In the genomic region with DNA sequence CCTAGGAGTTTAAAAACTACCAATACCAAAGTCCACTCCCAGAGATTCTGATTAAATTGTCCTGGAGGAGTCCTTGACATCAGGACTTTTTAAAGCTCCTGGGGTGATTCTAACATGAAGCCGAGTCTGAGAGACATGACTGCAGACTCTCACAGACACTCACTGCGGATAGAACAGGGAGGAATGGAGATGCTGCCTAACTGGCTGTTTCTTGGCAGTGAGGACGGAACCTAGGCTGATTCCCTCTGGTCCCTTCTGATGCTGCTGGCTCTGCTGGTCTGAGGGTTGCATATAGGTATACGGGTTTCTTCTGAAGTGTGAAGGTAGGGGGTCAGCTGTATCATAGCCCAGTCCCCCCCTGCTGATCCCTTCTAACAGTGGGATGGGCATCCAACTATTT, we compare ENCODE assay signal across 34 cellular contexts. TPM values are rescaled to one million over a fixed set of nuclear protein-coding genes. Genes with fewer than 3 reads are reported as not detected.
DNase-seq lines count a peak whose midpoint lies in the region; ATAC-seq, FAIRE-seq and TF ChIP-seq lines count a peak whose summit lies in the region.
"Had no signal": no experiment of that assay in that cellular context is flagged by ENCODE, and none has a peak within 500 bp of the region (broad histone marks: within the 10 kb centered on the region; RNA-seq: fewer than 3 reads in every experiment).

No MANE protein-coding gene starts in this region.

- TF ChIP-seq RAD21 in HepG2 (CRISPR knock-in tag; IDR thresholded peaks at IDR 0.05) = no peak

- peaks cover 6% of the 10 kb centered on the region for H3K9me3 Mint-ChIP-seq in endodermal cell
- H3K9me3 Mint-ChIP-seq: IgD-negative memory B cell had no signal

- no peaks in the 10 kb centered on the region for H3K36me3 Mint-ChIP-seq in endodermal cell (ENCODE audit: low read depth)
- H3K36me3 Mint-ChIP-seq: CD4-positive, alpha-beta memory T cell had no signal

- no peak overlapping the region for H3K4me3 Mint-ChIP-seq in endodermal cell
- H3K4me3 Mint-ChIP-seq: CD4-positive, alpha-beta memory T cell; IgD-negative memory B cell had no signal

- peak; percentile 62 for ATAC-seq in HepG2
- no peak for ATAC-seq in Right ventricle myocardium superior (ENCODE audit: poor library complexity)
- ATAC-seq: A549, GM12878, HCT116 had no signal

- CTCF ChIA-PET in HepG2 (lab: Yijun Ruan, JAX; ENCODE audit: low intra/inter-chr PET ratio, low total read pairs) = no interaction called here

- H3K27me3 Mint-ChIP-seq in endodermal cell (ENCODE audit: insufficient read depth) = peaks cover 5% of the 10 kb centered on the region

- no peaks in the 10 kb centered on the region for H4K20me1 ChIP-seq in HepG2 (ENCODE audit: insufficient read depth, low read length)

- H3K4me2 ChIP-seq in HepG2 (ENCODE audit: low read depth, low read length) = peak overlapping the region; percentile 4; the same call in 1 of the 2 replicates
- H3K4me2 ChIP-seq: A549, KMS-11, SK-N-SH had no signal

- H3K36me3 ChIP-seq in HUES48 (ENCODE audit: control insufficient read depth, insufficient read depth, low read length) = no peaks in the 10 kb centered on the region
- H3K36me3 ChIP-seq in endodermal cell (ENCODE audit: control insufficient read depth, insufficient read depth, low read length) = no peaks in the 10 kb centered on the region
- no peaks in the 10 kb centered on the region for H3K36me3 ChIP-seq in HepG2 (replicated peaks in 1 of 2; ENCODE audit: control insufficient read depth in 1 of 2, insufficient read depth in 2 of 2, low read length in 2 of 2)
- H3K36me3 ChIP-seq in esophagus muscularis mucosa = no peaks in the 10 kb centered on the region
- no peaks in the 10 kb centered on the region for H3K36me3 ChIP-seq in BE2C
- H3K36me3 ChIP-seq: Peyer's patch had no signal

- peak overlapping the region; percentile 69 for H3K27ac ChIP-seq in HUES48 (ENCODE audit: low read depth, low read length)
- no peak overlapping the region for H3K27ac ChIP-seq in endodermal cell (ENCODE audit: low read depth, low read length)
- H3K27ac ChIP-seq in HepG2 (ENCODE audit: extremely low read length, insufficient read depth, low read length) = no peak overlapping the region
- no peak overlapping the region for H3K27ac ChIP-seq in esophagus muscularis mucosa (replicated peaks in 1 of 4)
- H3K27ac ChIP-seq: A549, KMS-11, Peyer's patch had no signal

- POLR2A ChIA-PET in HepG2 (lab: Yijun Ruan, JAX) = no interaction called here

- H3K9me3 ChIP-seq in HUES48 (ENCODE audit: control insufficient read depth, insufficient read depth, low read length) (no peaks in the 10 kb centered on the region), endodermal cell (ENCODE audit: control insufficient read depth, low read length) (no peaks in the 10 kb centered on the region), HepG2 (ENCODE audit: low read length) (no peaks in the 10 kb centered on the region), esophagus muscularis mucosa (no peaks in the 10 kb centered on the region), BE2C (no peaks in the 10 kb centered on the region)
- H3K9me3 ChIP-seq: A549, Peyer's patch, SK-N-SH had no signal

- H3K27ac Mint-ChIP-seq in endodermal cell = peak overlapping the region; percentile 77
- H3K27ac Mint-ChIP-seq: CD4-positive, alpha-beta memory T cell; IgD-negative memory B cell had no signal

- TF ChIP-seq POLR2A in HepG2 (IDR thresholded peaks at IDR 0.05; ENCODE audit: insufficient read depth in 1 of 2, low read depth in 2 of 2, low read length in 2 of 2) (no peak), esophagus muscularis mucosa (IDR thresholded peaks at IDR 0.05; ENCODE audit: low read depth) (no peak)

- no peaks in the 10 kb centered on the region for H3K79me2 ChIP-seq in HepG2 (ENCODE audit: insufficient read depth, low read length)

- no peak overlapping the region for H2AFZ ChIP-seq in HepG2 (ENCODE audit: low read length)

- peak; percentile 69 for DNase-seq in endodermal cell
- DNase-seq in HepG2 (ENCODE audit: low spot score) = no peak
- no peak for DNase-seq in esophagus muscularis mucosa (ENCODE audit: extremely low spot score)
- DNase-seq in Right ventricle myocardium superior = no peak
- DNase-seq in BE2C = no peak
- DNase-seq in activated CD4-positive, alpha-beta T cell treated with anti-CD3 and anti-CD28 coated beads, Interleukin-2, amount 50 U/mL, for 48 hours = no peak
- DNase-seq: AML-193; C1 segment of cervical spinal cord; CD4-positive, alpha-beta memory T cell; DMS 273 treated with DMSO at 0.1 percent for 48 hours; DMS79; EL; GDM1; GOT3; MM.1S; NCI-H1048; NCI-H1417 treated with DMSO at 0.1 percent for 48 hours; NCI-H187; NCI-H2081 treated with DMSO at 0.1 percent for 48 hours; NCI-H2171; NCI-H226; NCI-H510A; NCI-H69; Peyer's patch; SK-N-SH; SW 1271 had no signal

- H3K27me3 ChIP-seq in HUES48 (ENCODE audit: control insufficient read depth, insufficient read depth, low read length) = no peaks in the 10 kb centered on the region
- no peaks in the 10 kb centered on the region for H3K27me3 ChIP-seq in endodermal cell (ENCODE audit: control insufficient read depth, insufficient read depth, low read length, poor library complexity, severe bottlenecking)
- no peaks in the 10 kb centered on the region; a peak in 1 of 5 replicates for H3K27me3 ChIP-seq in HepG2 (ENCODE audit: control insufficient read depth in 1 of 2, insufficient read depth in 2 of 2, low read length in 2 of 2)
- peaks cover 0 to 32% (median 0%) of the 10 kb centered on the region in 4 donors for H3K27me3 ChIP-seq in esophagus muscularis mucosa
- H3K27me3 ChIP-seq in BE2C = peaks cover 36% of the 10 kb centered on the region
- H3K27me3 ChIP-seq: Peyer's patch had no signal

- intact Hi-C loops in HepG2 (cut with micrococcal nuclease; ENCODE audit: unreplicated experiment) = no loop called here
- intact Hi-C loops in esophagus muscularis mucosa (cut with DNase I) = no loop called here
- intact Hi-C loops in Right ventricle myocardium superior (cut with DNase I) = no loop called here

- H3K9ac ChIP-seq in HUES48 (ENCODE audit: low read depth, low read length) (no peak overlapping the region), endodermal cell (ENCODE audit: extremely low read depth, low read length, poor library complexity, severe bottlenecking) (no peak overlapping the region), HepG2 (ENCODE audit: insufficient read depth, low read depth, low read length) (no peak overlapping the region)
- H3K9ac ChIP-seq: KMS-11, SK-N-SH had no signal

- WGBS in endodermal cell (ENCODE audit: insufficient coverage in 1 of 2, insufficient read length in 1 of 2), 2 experiments = 51 to 66% methylated on average over 2 to 3 of the region's 4 CpGs
- 18% methylated on average over 4 of the region's 4 CpGs for WGBS in HepG2 (ENCODE audit: low lambda C conversion rate)
- WGBS in esophagus muscularis mucosa = 40% methylated on average over 4 of the region's 4 CpGs

- H3K4me1 ChIP-seq in HUES48 (ENCODE audit: control insufficient read depth, insufficient read depth, low read length) (peaks cover 26% of the 10 kb centered on the region), endodermal cell (ENCODE audit: control insufficient read depth, insufficient read depth, low read length) (peaks cover 12% of the 10 kb centered on the region), HepG2 (ENCODE audit: insufficient read depth, low read length) (peaks cover 36% of the 10 kb centered on the region), esophagus muscularis mucosa (no peaks in the 10 kb centered on the region), BE2C (no peaks in the 10 kb centered on the region)
- H3K4me1 ChIP-seq: Peyer's patch had no signal

- no TSS peak for BruUV-seq in HepG2 (replicated peaks; lab: Mats Ljungman, UMichigan)

- peaks cover 57% of the 10 kb centered on the region for H3K4me1 Mint-ChIP-seq in endodermal cell
- H3K4me1 Mint-ChIP-seq: IgD-negative memory B cell had no signal

- no peak for TF ChIP-seq EP300 in HepG2 (IDR thresholded peaks at IDR 0.05; ENCODE audit: low read depth in 2 of 2, low read length in 2 of 2)
- TF ChIP-seq EP300 in HepG2 (CRISPR knock-in tag; IDR thresholded peaks at IDR 0.05; ENCODE audit: borderline replicate concordance) = no peak
- no peak for TF ChIP-seq EP300 in esophagus muscularis mucosa (IDR thresholded peaks at IDR 0.05)

- in situ Hi-C loops in HepG2 (cut with HindIII; ENCODE audit: extremely low pct_ligation_motif_present, low pct_unique_long_range_greater_than_20kb) = no loop called here

- H3K4me3 ChIP-seq in HUES48 (ENCODE audit: low read depth, low read length) = no peak overlapping the region
- H3K4me3 ChIP-seq in endodermal cell (ENCODE audit: low read length) = peak overlapping the region; percentile 39
- no peak overlapping the region; a peak in 1 of 6 replicates for H3K4me3 ChIP-seq in HepG2 (replicated peaks in 1 of 3; ENCODE audit: insufficient read depth in 1 of 3, low read depth in 2 of 3, low read length in 3 of 3)
- H3K4me3 ChIP-seq in esophagus muscularis mucosa = no peak overlapping the region
- H3K4me3 ChIP-seq in BE2C (ENCODE audit: low read depth, low read length) = no peak overlapping the region
- H3K4me3 ChIP-seq: A549, GM12878, Peyer's patch had no signal

- no peak for FAIRE-seq in HepG2 (lab: Jason Lieb, UNC)
- FAIRE-seq: A549, GM12878 had no signal

- TF ChIP-seq CTCF in endodermal cell (conservative IDR thresholded peaks at IDR 0.05) = no peak
- no peak for TF ChIP-seq CTCF in HepG2 (CRISPR knock-in tag; IDR thresholded peaks at IDR 0.05)
- TF ChIP-seq CTCF in esophagus muscularis mucosa (IDR thresholded peaks at IDR 0.05) = no peak
- TF ChIP-seq CTCF in BE2C (IDR thresholded peaks at IDR 0.05; ENCODE audit: low read depth, low read length) = no peak

RNA-seq across cellular contexts. Expression of a gene that starts 1.3 kb away (rescaled TPM):
- total RNA-seq in endodermal cell (not detected), HepG2 (2016; rRNA removed; fragmentation: Illumina TruSeq; extraction: Trizol) (0.11 TPM in 1 of 2 replicates, not detected in the other), esophagus muscularis mucosa (not detected), Right ventricle myocardium superior (not detected)
- polyA plus RNA-seq in endodermal cell (2013, experiment 1 of 2) = not detected
- polyA plus RNA-seq in endodermal cell (2013, experiment 2 of 2) = not detected
- total RNA-seq in HepG2 (2016; cell fraction: cytosol; rRNA removed; fragmentation: Illumina TruSeq; extraction: Trizol; ENCODE audit: low read depth) = not detected in 2 replicates
- total RNA-seq in HepG2 (2016; cell fraction: insoluble cytoplasmic fraction; rRNA removed; fragmentation: Illumina TruSeq; extraction: Trizol) = 0.11 TPM in 1 of 2 replicates, not detected in the other
- not detected in 2 replicates for total RNA-seq in HepG2 (2016; cell fraction: membrane; rRNA removed; fragmentation: Illumina TruSeq; extraction: Trizol)
- total RNA-seq in HepG2 (2016; cell fraction: nucleus; rRNA removed; fragmentation: Illumina TruSeq; extraction: Trizol) = not detected in 2 replicates
- polyA plus RNA-seq in HepG2 (2011; rRNA removed) = 0.09 and 0.12 TPM in 2 replicates
- polyA plus RNA-seq in HepG2 (2011; cell fraction: cytosol; rRNA removed) = 0.07 and 0.09 TPM in 2 replicates
- 0.11 and 0.16 TPM in 2 replicates for polyA plus RNA-seq in HepG2 (2011; cell fraction: nucleus; rRNA removed)
- 0.80 TPM in 2 replicates for polyA plus RNA-seq in HepG2 (2012)
- 0.08 TPM in 1 of 2 replicates, not detected in the other for polyA plus RNA-seq in HepG2 (2016; cell fraction: cytosol; fragmentation: Illumina TruSeq; extraction: Trizol; ENCODE audit: low read depth)
- not detected in 2 replicates for polyA plus RNA-seq in HepG2 (2016; cell fraction: insoluble cytoplasmic fraction; fragmentation: Illumina TruSeq; extraction: Trizol; ENCODE audit: low read depth)
- polyA plus RNA-seq in HepG2 (2016; cell fraction: membrane; fragmentation: Illumina TruSeq; extraction: Trizol; ENCODE audit: low read depth) = 0.09 TPM in 1 of 2 replicates, not detected in the other
- 0.52 TPM in 1 of 2 replicates, not detected in the other for polyA plus RNA-seq in HepG2 (2016; cell fraction: nucleus; fragmentation: Illumina TruSeq; extraction: Trizol; ENCODE audit: insufficient read depth, low read depth)
- 0.06 TPM in 1 of 2 replicates, not detected in the other for polyA minus RNA-seq in HepG2 (2011; rRNA and poly(A)+ RNA removed; ENCODE audit: low replicate concordance)
- polyA minus RNA-seq in HepG2 (2011; cell fraction: cytosol; rRNA and poly(A)+ RNA removed) = not detected in 2 replicates
- not detected in 2 replicates for polyA minus RNA-seq in HepG2 (2011; cell fraction: nucleus; rRNA and poly(A)+ RNA removed)
- polyA plus RNA-seq in BE2C (2012; ENCODE audit: insufficient read depth, insufficient read length, low read depth) = not detected
- total RNA-seq: CD4-positive, alpha-beta memory T cell; OCI-LY7; Peyer's patch had no signal
- polyA plus RNA-seq: A549; CD4-positive, alpha-beta memory T cell; GM12878; IgD-negative memory B cell; SK-N-SH had no signal

RNA-seq across cellular contexts. Expression of a gene that starts 24.3 kb away (rescaled TPM):
- total RNA-seq in endodermal cell (not detected), HepG2 (2016; rRNA removed; fragmentation: Illumina TruSeq; extraction: Trizol) (1.3 and 2.1 TPM in 2 replicates), esophagus muscularis mucosa (not detected), Right ventricle myocardium superior (not detected)
- not detected for polyA plus RNA-seq in endodermal cell (2013, experiment 1 of 2)
- not detected for polyA plus RNA-seq in endodermal cell (2013, experiment 2 of 2)
- 0.18 and 0.20 TPM in 2 replicates for total RNA-seq in HepG2 (2016; cell fraction: cytosol; rRNA removed; fragmentation: Illumina TruSeq; extraction: Trizol; ENCODE audit: low read depth)
- total RNA-seq in HepG2 (2016; cell fraction: insoluble cytoplasmic fraction; rRNA removed; fragmentation: Illumina TruSeq; extraction: Trizol) = 0.98 and 1.9 TPM in 2 replicates
- total RNA-seq in HepG2 (2016; cell fraction: membrane; rRNA removed; fragmentation: Illumina TruSeq; extraction: Trizol) = 0.69 and 0.74 TPM in 2 replicates
- 2.6 and 3.1 TPM in 2 replicates for total RNA-seq in HepG2 (2016; cell fraction: nucleus; rRNA removed; fragmentation: Illumina TruSeq; extraction: Trizol)
- polyA plus RNA-seq in HepG2 (2011; rRNA removed) = 3.1 and 4.4 TPM in 2 replicates
- polyA plus RNA-seq in HepG2 (2011; cell fraction: cytosol; rRNA removed) = 1.9 and 2.3 TPM in 2 replicates
- polyA plus RNA-seq in HepG2 (2011; cell fraction: nucleus; rRNA removed) = 4.9 and 6.3 TPM in 2 replicates
- polyA plus RNA-seq in HepG2 (2012) = 3.8 and 4.3 TPM in 2 replicates
- polyA plus RNA-seq in HepG2 (2016; cell fraction: cytosol; fragmentation: Illumina TruSeq; extraction: Trizol; ENCODE audit: low read depth) = 0.59 and 0.63 TPM in 2 replicates
- 1.4 and 1.7 TPM in 2 replicates for polyA plus RNA-seq in HepG2 (2016; cell fraction: insoluble cytoplasmic fraction; fragmentation: Illumina TruSeq; extraction: Trizol; ENCODE audit: low read depth)
- polyA plus RNA-seq in HepG2 (2016; cell fraction: membrane; fragmentation: Illumina TruSeq; extraction: Trizol; ENCODE audit: low read depth) = 1.0 and 1.1 TPM in 2 replicates
- 5.6 and 6.6 TPM in 2 replicates for polyA plus RNA-seq in HepG2 (2016; cell fraction: nucleus; fragmentation: Illumina TruSeq; extraction: Trizol; ENCODE audit: insufficient read depth, low read depth)
- 0.28 and 1.4 TPM in 2 replicates for polyA minus RNA-seq in HepG2 (2011; rRNA and poly(A)+ RNA removed; ENCODE audit: low replicate concordance)
- 0.53 and 0.59 TPM in 2 replicates for polyA minus RNA-seq in HepG2 (2011; cell fraction: cytosol; rRNA and poly(A)+ RNA removed)
- 1.6 and 2.6 TPM in 2 replicates for polyA minus RNA-seq in HepG2 (2011; cell fraction: nucleus; rRNA and poly(A)+ RNA removed)
- not detected for polyA plus RNA-seq in BE2C (2012; ENCODE audit: insufficient read depth, insufficient read length, low read depth)
- total RNA-seq: CD4-positive, alpha-beta memory T cell; GM12878; OCI-LY7; Peyer's patch had no signal
- polyA plus RNA-seq: CD4-positive, alpha-beta memory T cell; GM12878; IgD-negative memory B cell had no signal

RNA-seq across cellular contexts. Expression of a gene that starts 51.6 kb away (rescaled TPM):
- total RNA-seq in endodermal cell = not detected
- 0.25 TPM for polyA plus RNA-seq in endodermal cell (2013, experiment 1 of 2)
- polyA plus RNA-seq in endodermal cell (2013, experiment 2 of 2) = 0.33 TPM
- total RNA-seq in HepG2 (2016; rRNA removed; fragmentation: Illumina TruSeq; extraction: Trizol) = 916 and 2,043 TPM in 2 replicates
- 471 and 481 TPM in 2 replicates for total RNA-seq in HepG2 (2016; cell fraction: cytosol; rRNA removed; fragmentation: Illumina TruSeq; extraction: Trizol; ENCODE audit: low read depth)
- 804 and 2,090 TPM in 2 replicates for total RNA-seq in HepG2 (2016; cell fraction: insoluble cytoplasmic fraction; rRNA removed; fragmentation: Illumina TruSeq; extraction: Trizol)
- total RNA-seq in HepG2 (2016; cell fraction: membrane; rRNA removed; fragmentation: Illumina TruSeq; extraction: Trizol) = 901 and 919 TPM in 2 replicates
- 1,485 and 1,705 TPM in 2 replicates for total RNA-seq in HepG2 (2016; cell fraction: nucleus; rRNA removed; fragmentation: Illumina TruSeq; extraction: Trizol)
- polyA plus RNA-seq in HepG2 (2011; rRNA removed) = 19,152 and 25,909 TPM in 2 replicates
- polyA plus RNA-seq in HepG2 (2011; cell fraction: cytosol; rRNA removed) = 20,098 and 20,625 TPM in 2 replicates
- 9,439 and 11,951 TPM in 2 replicates for polyA plus RNA-seq in HepG2 (2011; cell fraction: nucleus; rRNA removed)
- 11,866 and 12,118 TPM in 2 replicates for polyA plus RNA-seq in HepG2 (2012)
- 786 and 806 TPM in 2 replicates for polyA plus RNA-seq in HepG2 (2016; cell fraction: cytosol; fragmentation: Illumina TruSeq; extraction: Trizol; ENCODE audit: low read depth)
- polyA plus RNA-seq in HepG2 (2016; cell fraction: insoluble cytoplasmic fraction; fragmentation: Illumina TruSeq; extraction: Trizol; ENCODE audit: low read depth) = 1,066 and 1,282 TPM in 2 replicates
- 1,111 and 1,147 TPM in 2 replicates for polyA plus RNA-seq in HepG2 (2016; cell fraction: membrane; fragmentation: Illumina TruSeq; extraction: Trizol; ENCODE audit: low read depth)
- 3,176 and 3,280 TPM in 2 replicates for polyA plus RNA-seq in HepG2 (2016; cell fraction: nucleus; fragmentation: Illumina TruSeq; extraction: Trizol; ENCODE audit: insufficient read depth, low read depth)
- polyA minus RNA-seq in HepG2 (2011; rRNA and poly(A)+ RNA removed; ENCODE audit: low replicate concordance) = 2.8 and 6,182 TPM in 2 replicates
- 4,116 and 5,679 TPM in 2 replicates for polyA minus RNA-seq in HepG2 (2011; cell fraction: cytosol; rRNA and poly(A)+ RNA removed)
- polyA minus RNA-seq in HepG2 (2011; cell fraction: nucleus; rRNA and poly(A)+ RNA removed) = 1,476 and 2,466 TPM in 2 replicates
- not detected for total RNA-seq in esophagus muscularis mucosa
- not detected for total RNA-seq in Right ventricle myocardium superior
- not detected for polyA plus RNA-seq in BE2C (2012; ENCODE audit: insufficient read depth, insufficient read length, low read depth)
- total RNA-seq: CD4-positive, alpha-beta memory T cell; OCI-LY7; Peyer's patch had no signal
- polyA plus RNA-seq: CD4-positive, alpha-beta memory T cell; IgD-negative memory B cell; SK-N-SH had no signal

RNA-seq across cellular contexts. Expression of a gene that starts 52.7 kb away (rescaled TPM):
- total RNA-seq in endodermal cell (not detected), HepG2 (2016; rRNA removed; fragmentation: Illumina TruSeq; extraction: Trizol) (3.5 and 7.0 TPM in 2 replicates), esophagus muscularis mucosa (not detected), Right ventricle myocardium superior (0.43 TPM)
- polyA plus RNA-seq in endodermal cell (2013, experiment 1 of 2) = not detected
- not detected for polyA plus RNA-seq in endodermal cell (2013, experiment 2 of 2)
- 0.79 and 1.1 TPM in 2 replicates for total RNA-seq in HepG2 (2016; cell fraction: cytosol; rRNA removed; fragmentation: Illumina TruSeq; extraction: Trizol; ENCODE audit: low read depth)
- 3.2 and 6.2 TPM in 2 replicates for total RNA-seq in HepG2 (2016; cell fraction: insoluble cytoplasmic fraction; rRNA removed; fragmentation: Illumina TruSeq; extraction: Trizol)
- 1.4 and 1.9 TPM in 2 replicates for total RNA-seq in HepG2 (2016; cell fraction: membrane; rRNA removed; fragmentation: Illumina TruSeq; extraction: Trizol)
- total RNA-seq in HepG2 (2016; cell fraction: nucleus; rRNA removed; fragmentation: Illumina TruSeq; extraction: Trizol) = 5.9 and 6.8 TPM in 2 replicates
- polyA plus RNA-seq in HepG2 (2011; rRNA removed) = 6.5 and 8.1 TPM in 2 replicates
- 3.1 and 7.2 TPM in 2 replicates for polyA plus RNA-seq in HepG2 (2011; cell fraction: cytosol; rRNA removed)
- polyA plus RNA-seq in HepG2 (2011; cell fraction: nucleus; rRNA removed) = 5.2 and 7.9 TPM in 2 replicates
- polyA plus RNA-seq in HepG2 (2012) = 12.8 and 13.5 TPM in 2 replicates
- 1.0 and 1.3 TPM in 2 replicates for polyA plus RNA-seq in HepG2 (2016; cell fraction: cytosol; fragmentation: Illumina TruSeq; extraction: Trizol; ENCODE audit: low read depth)
- 3.7 and 3.9 TPM in 2 replicates for polyA plus RNA-seq in HepG2 (2016; cell fraction: insoluble cytoplasmic fraction; fragmentation: Illumina TruSeq; extraction: Trizol; ENCODE audit: low read depth)
- 1.2 and 1.4 TPM in 2 replicates for polyA plus RNA-seq in HepG2 (2016; cell fraction: membrane; fragmentation: Illumina TruSeq; extraction: Trizol; ENCODE audit: low read depth)
- polyA plus RNA-seq in HepG2 (2016; cell fraction: nucleus; fragmentation: Illumina TruSeq; extraction: Trizol; ENCODE audit: insufficient read depth, low read depth) = 7.8 and 10.3 TPM in 2 replicates
- 3.1 TPM in 1 of 2 replicates, not detected in the other for polyA minus RNA-seq in HepG2 (2011; rRNA and poly(A)+ RNA removed; ENCODE audit: low replicate concordance)
- 1.8 and 3.5 TPM in 2 replicates for polyA minus RNA-seq in HepG2 (2011; cell fraction: cytosol; rRNA and poly(A)+ RNA removed)
- polyA minus RNA-seq in HepG2 (2011; cell fraction: nucleus; rRNA and poly(A)+ RNA removed) = 2.6 and 4.5 TPM in 2 replicates
- polyA plus RNA-seq in BE2C (2012; ENCODE audit: insufficient read depth, insufficient read length, low read depth) = not detected
- total RNA-seq: CD4-positive, alpha-beta memory T cell; HT1080; OCI-LY7 had no signal
- polyA plus RNA-seq: CD4-positive, alpha-beta memory T cell; GM12878; IgD-negative memory B cell; SK-N-SH had no signal

Comparison
In these comparisons a context has a peak if more than half of its experiments do, and no peak if none do; other contexts are left out.
1. RNA of a gene that starts 51.6 kb away (total RNA-seq): 471 to 2,090 TPM in HepG2; not detected in Right ventricle myocardium superior (single experiment), not detected in endodermal cell and not detected in esophagus muscularis mucosa; every median in the first group is over 100 times any median in the second.